In genomic region chr19:38304352-38304865, GRCh38 we compare ENCODE assay signal across 1 cellular context.
TF ChIP-seq lines count a peak whose summit lies in the region.

No MANE protein-coding gene starts in this region.

TF ChIP-seq in HCT116, 20 proteins besides CTCF, POLR2A, EP300 and RAD21:
- TF ChIP-seq EZH2 (IDR thresholded peaks at IDR 0.05) (no peak), ZNF274 (IDR thresholded peaks at IDR 0.05; ENCODE audit: low read depth, low read length) (no peak), EGR1 (IDR thresholded peaks at IDR 0.05; ENCODE audit: low read depth) (peak; percentile 69), ZFX (IDR thresholded peaks at IDR 0.05) (peak; percentile 81; the same call in 1 of the 2 replicates)
